5 cellular contexts compared by ENCODE assay signal in genomic region chr1:42037586-42037985, GRCh38.
"Had no signal": no experiment of that assay in that cellular context is flagged by ENCODE, and none has a peak within 500 bp of the region (broad histone marks: within the 10 kb centered on the region; RNA-seq: fewer than 3 reads in every experiment).

No MANE protein-coding gene starts in this region.

- H3K9me3 ChIP-seq: HAP-1 had no signal

- H3K27ac ChIP-seq: GM23248 had no signal

- H3K36me3 ChIP-seq: HAP-1 had no signal

- DNase-seq: GOT3, H7, IMR-90 had no signal

- H3K4me1 ChIP-seq: HAP-1 had no signal

- H3K4me3 ChIP-seq: GM23248, HAP-1 had no signal
